Comparison of ENCODE assay signal across 21 cellular contexts in the genomic region with DNA sequence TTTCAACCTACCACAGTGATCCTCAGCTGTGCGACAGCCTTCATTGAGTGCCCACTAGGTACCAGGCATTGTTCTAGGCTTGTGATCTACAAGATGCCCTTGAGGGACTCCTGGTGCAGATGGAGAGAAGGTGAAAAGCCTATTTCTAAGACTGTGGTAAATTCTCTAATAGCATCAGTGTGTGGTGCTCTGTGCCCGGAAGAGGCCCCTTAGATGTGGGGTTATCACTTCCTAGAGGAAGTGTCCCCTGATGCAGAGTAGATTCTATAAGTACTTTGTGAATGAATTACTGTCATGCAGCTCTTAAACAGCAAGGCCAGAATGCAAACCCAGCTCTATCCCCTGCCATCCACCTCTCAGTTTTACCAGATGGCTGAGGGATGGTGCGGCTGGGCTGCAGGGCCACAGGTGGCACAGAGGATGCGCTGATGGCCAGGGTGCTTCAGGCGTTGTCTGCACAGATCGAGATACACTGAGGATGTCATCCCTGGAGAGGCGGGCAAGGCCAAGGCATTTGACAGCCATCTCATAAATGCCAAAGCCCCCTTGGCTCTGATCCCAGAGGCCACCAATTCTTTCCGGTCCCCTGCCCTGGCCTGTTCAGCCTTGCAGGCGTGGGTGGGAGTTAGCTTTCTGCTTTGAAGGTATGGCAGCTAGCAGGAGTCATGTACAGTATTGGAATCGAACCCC.
DNase-seq lines count a peak whose midpoint lies in the region; ATAC-seq and TF ChIP-seq lines count a peak whose summit lies in the region.
"Had no signal": no experiment of that assay in that cellular context is flagged by ENCODE, and none has a peak within 500 bp of the region (broad histone marks: within the 10 kb centered on the region; RNA-seq: fewer than 3 reads in every experiment).

No MANE protein-coding gene starts in this region.

- POLR2A ChIA-PET in A673 (lab: Charles Lee; ENCODE audit: low non-redundant PET) (no interaction called here), WTC11 (lab: Charles Lee) (no interaction called here)

- peaks cover 19% of the 10 kb centered on the region for H3K4me1 Mint-ChIP-seq in activated naive CD8-positive, alpha-beta T cell treated with anti-CD3 and anti-CD28 coated beads for 36 hours
- H3K4me1 Mint-ChIP-seq in WTC11, result no peaks in the 10 kb centered on the region
- H3K4me1 Mint-ChIP-seq: naive B cell had no signal

- H3K27ac ChIP-seq in A673 (ENCODE audit: low read depth, low read length, poor library complexity, severe bottlenecking), result no peak overlapping the region
- H3K27ac ChIP-seq in BLaER1, result no peak overlapping the region
- no peak overlapping the region for H3K27ac ChIP-seq in RWPE2 (ENCODE audit: poor library complexity, severe bottlenecking)
- H3K27ac ChIP-seq: esophagus squamous epithelium, KMS-11 had no signal

- no peaks in the 10 kb centered on the region for H3K9me3 Mint-ChIP-seq in activated naive CD8-positive, alpha-beta T cell treated with anti-CD3 and anti-CD28 coated beads for 36 hours
- no peaks in the 10 kb centered on the region for H3K9me3 Mint-ChIP-seq in WTC11
- H3K9me3 Mint-ChIP-seq: naive B cell; stimulated activated effector memory CD8-positive, alpha-beta T cell treated with anti-CD3 and anti-CD28 coated beads, Interleukin-12 subunit alpha, Interleukin-12 subunit beta, amount 100 ng/mL, for 72 hours; type B pancreatic cell had no signal

- H3K36me3 ChIP-seq in A673 (ENCODE audit: insufficient read depth, low read length, poor library complexity, severe bottlenecking) (peaks cover 14% of the 10 kb centered on the region), BLaER1 (no peaks in the 10 kb centered on the region), RWPE2 (ENCODE audit: low read depth) (no peaks in the 10 kb centered on the region)

- peaks cover 39% of the 10 kb centered on the region for H3K27me3 Mint-ChIP-seq in activated naive CD8-positive, alpha-beta T cell treated with anti-CD3 and anti-CD28 coated beads for 36 hours
- H3K27me3 Mint-ChIP-seq in WTC11 (ENCODE audit: low read depth), result no peaks in the 10 kb centered on the region; the same call in 1 of the 2 replicates
- H3K27me3 Mint-ChIP-seq: B cell had no signal

- intact Hi-C loops in A673 (cut with micrococcal nuclease; ENCODE audit: unreplicated experiment), result no loop called here

- DNase-seq in A673 (ENCODE audit: low spot score), result peak; percentile 46
- DNase-seq in RWPE2 (ENCODE audit: low spot score), result peak; percentile 72
- DNase-seq in activated naive CD8-positive, alpha-beta T cell treated with anti-CD3 and anti-CD28 coated beads for 36 hours, result peak; percentile 19
- no peak for DNase-seq in NCI-H1092 treated with DMSO at 0.1 percent for 48 hours (lab: John Stamatoyannopoulos, UW)
- DNase-seq in iPS-NIHi7 (ENCODE audit: extremely low spot score), result no peak
- no peak for DNase-seq in WTC11 (ENCODE audit: low spot score)
- DNase-seq: activated CD4-positive, alpha-beta memory T cell treated with anti-CD3 and anti-CD28 coated beads for 36 hours; activated effector memory CD4-positive, alpha-beta T cell treated with anti-CD3 and anti-CD28 coated beads, Interleukin-2, amount 50 U/mL, for 16 hours; esophagus squamous epithelium; glutamatergic neuron; naive B cell; NCI-H345; SIG-M5 had no signal

- H3K9me3 ChIP-seq in A673 (ENCODE audit: low read depth, low read length, poor library complexity, severe bottlenecking), result no peaks in the 10 kb centered on the region
- H3K9me3 ChIP-seq in BLaER1, result no peaks in the 10 kb centered on the region
- H3K9me3 ChIP-seq in RWPE2 (ENCODE audit: severe bottlenecking), result no peaks in the 10 kb centered on the region
- H3K9me3 ChIP-seq: esophagus squamous epithelium had no signal

- H4K20me1 ChIP-seq in BLaER1, result peaks cover 5% of the 10 kb centered on the region; the same call in 1 of the 2 replicates

- TF ChIP-seq CTCF in A673 (conservative IDR thresholded peaks at IDR 0.05; ENCODE audit: low read depth, low read length) (no peak), RWPE2 (IDR thresholded peaks at IDR 0.05; ENCODE audit: poor library complexity, severe bottlenecking) (no peak), WTC11 (IDR thresholded peaks at IDR 0.05) (no peak)

- no peak overlapping the region for H3K4me3 Mint-ChIP-seq in activated naive CD8-positive, alpha-beta T cell treated with anti-CD3 and anti-CD28 coated beads for 36 hours
- no peak overlapping the region for H3K4me3 Mint-ChIP-seq in WTC11
- H3K4me3 Mint-ChIP-seq: activated CD4-positive, alpha-beta memory T cell treated with anti-CD3 and anti-CD28 coated beads for 36 hours; B cell; naive B cell; stimulated activated effector memory CD8-positive, alpha-beta T cell treated with anti-CD3 and anti-CD28 coated beads, Interleukin-12 subunit alpha, Interleukin-12 subunit beta, amount 100 ng/mL, for 72 hours; type B pancreatic cell had no signal

- H3K27me3 ChIP-seq in A673 (replicated peaks; ENCODE audit: insufficient read depth, low read depth, low read length, poor library complexity), result no peaks in the 10 kb centered on the region
- H3K27me3 ChIP-seq in BLaER1, result peaks cover 8% of the 10 kb centered on the region
- no peaks in the 10 kb centered on the region for H3K27me3 ChIP-seq in RWPE2 (ENCODE audit: insufficient read depth, poor library complexity, severe bottlenecking)

- H3K4me2 ChIP-seq in BLaER1, result peak overlapping the region; percentile 70
- H3K4me2 ChIP-seq: KMS-11, smooth muscle cell had no signal

- peaks cover 43% of the 10 kb centered on the region for H3K4me1 ChIP-seq in A673 (ENCODE audit: insufficient read depth, low read length, poor library complexity, severe bottlenecking)
- H3K4me1 ChIP-seq in BLaER1, result peaks cover 38% of the 10 kb centered on the region
- H3K4me1 ChIP-seq in RWPE2 (ENCODE audit: insufficient read depth, poor library complexity, severe bottlenecking), result no peaks in the 10 kb centered on the region

- H3K4me3 ChIP-seq in A673 (ENCODE audit: low read depth, low read length, poor library complexity, severe bottlenecking) (no peak overlapping the region), BLaER1 (no peak overlapping the region), RWPE2 (ENCODE audit: severe bottlenecking) (no peak overlapping the region)
- H3K4me3 ChIP-seq: esophagus squamous epithelium, smooth muscle cell had no signal

- CTCF ChIA-PET in A673 (lab: Charles Lee) (no interaction called here), WTC11 (lab: Charles Lee) (no interaction called here)

- ATAC-seq in RWPE2 (ENCODE audit: low read depth), result peak; percentile 24; the same call in 1 of the 3 replicates
- no peak for ATAC-seq in HG03457 (IDR thresholded peaks at IDR 0.05; ENCODE audit: unreplicated experiment)
- ATAC-seq in WTC11, result no peak
- ATAC-seq: stimulated activated effector memory CD8-positive, alpha-beta T cell treated with anti-CD3 and anti-CD28 coated beads, Interleukin-12 subunit alpha, Interleukin-12 subunit beta, amount 100 ng/mL, for 72 hours had no signal

- H3K9ac ChIP-seq in BLaER1, result no peak overlapping the region
- H3K9ac ChIP-seq: KMS-11 had no signal

- no TSS peak for BruUV-seq in A673 (replicated peaks; lab: Mats Ljungman, UMichigan)

- H3K27ac Mint-ChIP-seq in activated naive CD8-positive, alpha-beta T cell treated with anti-CD3 and anti-CD28 coated beads for 36 hours, result no peak overlapping the region
- H3K27ac Mint-ChIP-seq in WTC11, result no peak overlapping the region
- H3K27ac Mint-ChIP-seq: activated CD4-positive, alpha-beta memory T cell treated with anti-CD3 and anti-CD28 coated beads for 36 hours; B cell; progenitor cell of endocrine pancreas; stimulated activated effector memory CD8-positive, alpha-beta T cell treated with anti-CD3 and anti-CD28 coated beads, Interleukin-12 subunit alpha, Interleukin-12 subunit beta, amount 100 ng/mL, for 72 hours; type B pancreatic cell had no signal

- no peaks in the 10 kb centered on the region for H3K36me3 Mint-ChIP-seq in activated naive CD8-positive, alpha-beta T cell treated with anti-CD3 and anti-CD28 coated beads for 36 hours
- H3K36me3 Mint-ChIP-seq in WTC11, result no peaks in the 10 kb centered on the region
- H3K36me3 Mint-ChIP-seq: activated CD4-positive, alpha-beta memory T cell treated with anti-CD3 and anti-CD28 coated beads for 36 hours; naive B cell; stimulated activated effector memory CD8-positive, alpha-beta T cell treated with anti-CD3 and anti-CD28 coated beads, Interleukin-12 subunit alpha, Interleukin-12 subunit beta, amount 100 ng/mL, for 72 hours; type B pancreatic cell had no signal

TF ChIP-seq in WTC11, 78 proteins besides CTCF, POLR2A, EP300 and RAD21:
- TF ChIP-seq FOXJ3 (CRISPR knock-in tag; IDR thresholded peaks at IDR 0.05; ENCODE audit: borderline replicate concordance) (no peak), CREM (CRISPR knock-in tag; IDR thresholded peaks at IDR 0.05) (no peak), GTF2I (CRISPR knock-in tag; conservative IDR thresholded peaks at IDR 0.05) (no peak), MYBL2 (CRISPR knock-in tag; IDR thresholded peaks at IDR 0.05) (no peak), ZNF232 (CRISPR knock-in tag; IDR thresholded peaks at IDR 0.05) (no peak)
- TF ChIP-seq, protein P1, sequence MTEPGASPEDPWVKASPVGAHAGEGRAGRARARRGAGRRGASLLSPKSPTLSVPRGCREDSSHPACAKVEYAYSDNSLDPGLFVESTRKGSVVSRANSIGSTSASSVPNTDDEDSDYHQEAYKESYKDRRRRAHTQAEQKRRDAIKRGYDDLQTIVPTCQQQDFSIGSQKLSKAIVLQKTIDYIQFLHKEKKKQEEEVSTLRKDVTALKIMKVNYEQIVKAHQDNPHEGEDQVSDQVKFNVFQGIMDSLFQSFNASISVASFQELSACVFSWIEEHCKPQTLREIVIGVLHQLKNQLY (CRISPR knock-in tag; IDR thresholded peaks at IDR 0.05), result no peak

Comparison
In these comparisons a context has a peak if more than half of its experiments do, and no peak if none do; other contexts are left out.
1. DNase-seq: peak in A673 (single experiment), RWPE2 (single experiment) and activated naive CD8-positive, alpha-beta T cell treated with anti-CD3 and anti-CD28 coated beads for 36 hours (single experiment); none in NCI-H1092 treated with DMSO at 0.1 percent for 48 hours (single experiment), iPS-NIHi7 (single experiment) and WTC11 (single experiment).